In the genomic region with DNA sequence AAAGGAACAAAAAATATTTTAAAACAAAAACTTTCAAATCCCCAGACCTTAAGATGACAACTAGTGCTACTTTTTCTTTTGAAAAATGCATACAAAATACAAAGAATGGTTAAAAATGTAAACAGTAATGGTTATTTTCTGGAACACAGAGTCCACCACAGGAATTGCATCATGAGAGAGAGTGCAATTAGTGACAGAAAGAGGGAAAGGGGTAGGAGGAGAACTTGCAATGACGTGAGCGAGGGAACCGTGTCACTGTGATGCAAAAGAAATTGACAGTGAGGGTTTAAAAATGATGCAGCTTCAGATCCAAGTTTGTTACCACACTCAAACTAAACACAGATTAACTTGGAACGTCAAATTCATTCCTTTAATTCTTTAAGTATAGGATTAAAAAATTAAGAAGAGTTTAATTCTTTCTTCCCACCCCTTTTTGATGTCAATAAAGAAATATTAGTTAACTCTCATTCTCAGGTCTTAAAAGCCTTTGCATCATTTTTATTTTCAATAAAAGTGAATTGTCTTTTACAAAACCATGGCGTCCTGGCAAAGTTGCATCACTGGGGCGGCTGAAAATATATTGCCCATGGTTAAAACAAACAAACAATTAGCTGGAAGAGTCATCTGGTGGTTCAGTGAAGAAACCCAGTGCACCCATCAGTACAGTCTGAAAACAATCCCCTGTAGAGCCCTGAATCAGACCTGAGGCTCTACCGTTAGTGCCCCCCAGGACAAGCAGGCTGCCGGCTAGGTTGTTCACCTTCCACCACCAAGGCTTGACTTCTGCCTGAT, we compare ENCODE assay signal across 22 cellular contexts. TPM values are rescaled to one million over a fixed set of nuclear protein-coding genes. Genes with fewer than 3 reads are reported as not detected.
A peak's percentile ranks its signal among the peaks of the same experiment; 100 is the strongest.
DNase-seq lines count a peak whose midpoint lies in the region; ATAC-seq and TF ChIP-seq lines count a peak whose summit lies in the region.
"Had no signal": no experiment of that assay in that cellular context is flagged by ENCODE, and none has a peak within 500 bp of the region (broad histone marks: within the 10 kb centered on the region; RNA-seq: fewer than 3 reads in every experiment).

No MANE protein-coding gene starts in this region.

- H3K4me1 ChIP-seq in Caco-2: no peaks in the 10 kb centered on the region
- H3K4me1 ChIP-seq in HEK293 (ENCODE audit: control insufficient read depth, insufficient read depth, low read length): 0 out of 2 replicates have a peak, but pooled peaks cover 4% of the 10 kb centered on the region
- peaks cover 8% of the 10 kb centered on the region for H3K4me1 ChIP-seq in mesenchymal stem cell (ENCODE audit: control insufficient read depth, insufficient read depth, low read depth, low read length)
- H3K4me1 ChIP-seq in aorta (ENCODE audit: control insufficient read depth in 1 of 2, insufficient read depth in 2 of 2, low read length in 2 of 2): peaks cover 0 to 2% of the 10 kb centered on the region in 2 donors

- H4K8ac ChIP-seq in mesenchymal stem cell (ENCODE audit: low read length): no peak overlapping the region

- H3K14ac ChIP-seq in mesenchymal stem cell (ENCODE audit: low read length in 2 of 2): peak overlapping the region in 1 of 2 experiments; percentile 35

- no TSS peak for BruUV-seq in Caco-2 (replicated peaks; lab: Mats Ljungman, UMichigan)

- H3K9me3 ChIP-seq in Caco-2 (no peaks in the 10 kb centered on the region), HEK293 (ENCODE audit: control insufficient read depth, insufficient read depth, low read depth, low read length) (no peaks in the 10 kb centered on the region), mesenchymal stem cell (ENCODE audit: control insufficient read depth, low read length) (no peaks in the 10 kb centered on the region), aorta (ENCODE audit: control insufficient read depth, low read length) (no peaks in the 10 kb centered on the region)
- H3K9me3 ChIP-seq: upper lobe of left lung had no signal

- peaks cover 42% of the 10 kb centered on the region for H3K79me1 ChIP-seq in mesenchymal stem cell (replicated peaks; ENCODE audit: low read length, poor library complexity, severe bottlenecking)

- H3K36me3 ChIP-seq in Caco-2 (ENCODE audit: control insufficient read depth, insufficient read depth, low read length) (peaks cover 1% of the 10 kb centered on the region), HEK293 (ENCODE audit: control insufficient read depth in 2 of 2, insufficient read depth in 1 of 2, low read length in 2 of 2) (peaks cover 16 to 83% of the 10 kb centered on the region in 2 experiments), mesenchymal stem cell (ENCODE audit: control insufficient read depth in 1 of 2, insufficient read depth in 2 of 2, low read depth in 1 of 2, low read length in 2 of 2) (peaks cover 33 to 56% of the 10 kb centered on the region in 2 experiments), aorta (ENCODE audit: control insufficient read depth in 1 of 2, insufficient read depth in 2 of 2, low read length in 1 of 2) (no peaks in the 10 kb centered on the region)

- H3K4ac ChIP-seq in mesenchymal stem cell (ENCODE audit: low read depth in 1 of 2, low read length in 2 of 2): peak overlapping the region in 1 of 2 experiments; percentile 67

- no peaks in the 10 kb centered on the region for H3K27me3 Mint-ChIP-seq in Caco-2 (ENCODE audit: insufficient read depth, unreplicated experiment)
- H3K27me3 Mint-ChIP-seq in activated T-helper 17 cell treated with anti-CD3 and anti-CD28 coated beads, Interleukin-2, amount 50 U/mL, for 72 hours: no peaks in the 10 kb centered on the region
- H3K27me3 Mint-ChIP-seq: activated B cell treated with CpG ODN at 0.5 μM for 24 hours, memory B cell had no signal

- H3K18ac ChIP-seq in mesenchymal stem cell (ENCODE audit: low read depth in 1 of 2, low read length in 2 of 2): peak overlapping the region in 1 of 2 experiments; percentile 73

- POLR2A ChIA-PET in Caco-2 (lab: Charles Lee): no interaction called here
- POLR2A ChIA-PET in HEK293 (lab: Yijun Ruan, JAX): no interaction called here

- H3K27ac ChIP-seq in HEK293 (ENCODE audit: extremely low read depth, low read depth, low read length) (no peak overlapping the region), mesenchymal stem cell (ENCODE audit: low read length, poor library complexity, severe bottlenecking) (no peak overlapping the region), aorta (ENCODE audit: low read depth in 1 of 2, low read length in 2 of 2) (no peak overlapping the region)

- no peak overlapping the region for H3K4me2 ChIP-seq in mesenchymal stem cell (ENCODE audit: low read length, poor library complexity, severe bottlenecking)

- H3K4me3 ChIP-seq in Caco-2 (ENCODE audit: low read depth, low read length): no peak overlapping the region
- H3K4me3 ChIP-seq in HEK293 (ENCODE audit: low read depth, low read length): no peak overlapping the region
- no peak overlapping the region for H3K4me3 ChIP-seq in mesenchymal stem cell (ENCODE audit: insufficient read depth in 1 of 2, low read depth in 1 of 2, low read length in 2 of 2)
- no peak overlapping the region for H3K4me3 ChIP-seq in aorta (ENCODE audit: low read length in 2 of 2)
- H3K4me3 ChIP-seq: upper lobe of left lung had no signal

- TF ChIP-seq CTCF in Caco-2 (IDR thresholded peaks at IDR 0.05; ENCODE audit: insufficient read depth in 1 of 2, low read depth in 1 of 2, low read length in 1 of 2, severe bottlenecking in 1 of 2, unreplicated experiment in 1 of 2) (no peak), HEK293 (tag by site-specific recombination; IDR thresholded peaks at IDR 0.05) (no peak)

- no peak overlapping the region for H4K91ac ChIP-seq in mesenchymal stem cell (ENCODE audit: low read length)

- ATAC-seq in activated T-helper 17 cell treated with anti-CD3 and anti-CD28 coated beads, Interleukin-2, amount 50 U/mL, for 72 hours (replicated peaks): no peak
- ATAC-seq in aorta (ENCODE audit: low FRiP score): no peak
- ATAC-seq: left cardiac atrium had no signal

- H3K27me3 ChIP-seq in Caco-2 (replicated peaks; ENCODE audit: control insufficient read depth, insufficient read depth, low read length): no peaks in the 10 kb centered on the region
- H3K27me3 ChIP-seq in mesenchymal stem cell (ENCODE audit: control insufficient read depth in 1 of 2, insufficient read depth in 1 of 2, low read length in 2 of 2): no peaks in the 10 kb centered on the region
- no peaks in the 10 kb centered on the region for H3K27me3 ChIP-seq in aorta (ENCODE audit: control insufficient read depth in 1 of 2, insufficient read depth in 2 of 2, low read length in 1 of 2)
- H3K27me3 ChIP-seq: upper lobe of left lung had no signal

- CTCF ChIA-PET in Caco-2 (lab: Charles Lee) (no interaction called here), HEK293 (lab: Yijun Ruan, JAX) (no interaction called here)

- no peaks in the 10 kb centered on the region for H3K4me1 Mint-ChIP-seq in Caco-2 (ENCODE audit: low read depth, unreplicated experiment)
- no peaks in the 10 kb centered on the region for H3K4me1 Mint-ChIP-seq in activated T-helper 17 cell treated with anti-CD3 and anti-CD28 coated beads, Interleukin-2, amount 50 U/mL, for 72 hours
- H3K4me1 Mint-ChIP-seq: activated B cell treated with CpG ODN at 0.5 μM for 24 hours, memory B cell had no signal

- no peaks in the 10 kb centered on the region for H3K9me3 Mint-ChIP-seq in Caco-2 (ENCODE audit: unreplicated experiment)
- no peaks in the 10 kb centered on the region for H3K9me3 Mint-ChIP-seq in activated T-helper 17 cell treated with anti-CD3 and anti-CD28 coated beads, Interleukin-2, amount 50 U/mL, for 72 hours
- H3K9me3 Mint-ChIP-seq: activated B cell treated with CpG ODN at 0.5 μM for 24 hours, memory B cell had no signal

- peak overlapping the region in 1 of 2 experiments; percentile 42 for H3K23ac ChIP-seq in mesenchymal stem cell (ENCODE audit: low read length in 2 of 2)

- no peak overlapping the region for H2BK15ac ChIP-seq in mesenchymal stem cell (ENCODE audit: low read depth, poor library complexity, severe bottlenecking)

- DNase-seq in Caco-2 (no peak), mesenchymal stem cell (peak; percentile 79), aorta (no peak), activated T-cell treated with anti-CD3 and anti-CD28 coated beads for 4 hours (no peak), middle frontal gyrus (ENCODE audit: extremely low spot score, low spot score) (no peak)
- DNase-seq in activated naive CD4-positive, alpha-beta T cell (lab: John Stamatoyannopoulos, UW): no peak
- DNase-seq: activated B cell treated with CpG ODN at 0.5 μM for 24 hours; activated CD4-positive, alpha-beta T cell treated with anti-CD3 and anti-CD28 coated beads, Interleukin-2, amount 50 U/mL, for 4 hours; activated gamma-delta T cell treated with Interleukin-2 at 50 U/mL for 16 hours; DMS 273 treated with DMSO at 0.1 percent for 48 hours; head of caudate nucleus; left cardiac atrium; NCI-H1105; NCI-H2029 treated with DMSO at 0.1 percent for 48 hours; NCI-H2227 treated with DMSO at 0.1 percent for 48 hours; NCI-H774; Right ventricle myocardium superior; stimulated activated CD4-positive, alpha-beta T cell treated with anti-CD3 and anti-CD28 coated beads, Interleukin-2, amount 100 ng/mL, for 24 hours; upper lobe of left lung had no signal

- no peak overlapping the region for H2AK5ac ChIP-seq in mesenchymal stem cell (ENCODE audit: low read length, severe bottlenecking)

- H3K27ac Mint-ChIP-seq in Caco-2 (ENCODE audit: unreplicated experiment): peak overlapping the region; percentile 42
- H3K27ac Mint-ChIP-seq in activated T-helper 17 cell treated with anti-CD3 and anti-CD28 coated beads, Interleukin-2, amount 50 U/mL, for 72 hours: peak overlapping the region; percentile 58
- H3K27ac Mint-ChIP-seq: activated B cell treated with CpG ODN at 0.5 μM for 24 hours, memory B cell had no signal

- H3K36me3 Mint-ChIP-seq in Caco-2 (ENCODE audit: insufficient read depth, unreplicated experiment): peaks cover 63% of the 10 kb centered on the region
- peaks cover 80% of the 10 kb centered on the region for H3K36me3 Mint-ChIP-seq in activated T-helper 17 cell treated with anti-CD3 and anti-CD28 coated beads, Interleukin-2, amount 50 U/mL, for 72 hours (ENCODE audit: low read depth)

- H2AFZ ChIP-seq in mesenchymal stem cell (ENCODE audit: low read depth, low read length): no peak overlapping the region

- intact Hi-C loops in Caco-2 (cut with micrococcal nuclease; ENCODE audit: unreplicated experiment): no loop called here
- intact Hi-C loops in aorta (cut with DNase I): no loop called here

- WGBS in mesenchymal stem cell: 38% methylated on average over 4 of the region's 8 CpGs
- 80 to 86% methylated on average over 8 of the region's 8 CpGs for WGBS in aorta, 2 donors

- H2BK120ac ChIP-seq in mesenchymal stem cell (ENCODE audit: low read depth, low read length): no peak overlapping the region

- peak overlapping the region in 1 of 2 experiments; percentile 45 for H2BK12ac ChIP-seq in mesenchymal stem cell (ENCODE audit: low read length in 2 of 2)

- no peak overlapping the region for H3K9ac ChIP-seq in mesenchymal stem cell (ENCODE audit: low read length)

- no peak overlapping the region for H3K4me3 Mint-ChIP-seq in Caco-2 (ENCODE audit: unreplicated experiment)
- no peak overlapping the region for H3K4me3 Mint-ChIP-seq in activated T-helper 17 cell treated with anti-CD3 and anti-CD28 coated beads, Interleukin-2, amount 50 U/mL, for 72 hours
- H3K4me3 Mint-ChIP-seq: activated B cell treated with CpG ODN at 0.5 μM for 24 hours, memory B cell had no signal

- no peak overlapping the region for H2BK5ac ChIP-seq in mesenchymal stem cell (ENCODE audit: low read depth, low read length, poor library complexity, severe bottlenecking)

RNA-seq across cellular contexts. Expression of a gene that starts 39.5 kb away (rescaled TPM):
- total RNA-seq in Caco-2 (2022) (236 and 269 TPM in 2 replicates), aorta (100 to 1,000 TPM in 1 of 2 donors, 10 to 100 TPM in 1; 99.0 to 113 TPM)
- total RNA-seq in activated T-helper 17 cell treated with anti-CD3 and anti-CD28 coated beads, Interleukin-2, amount 50 U/mL, for 72 hours: 100 to 1,000 TPM in 1 of 2 donors, 10 to 100 TPM in 1; 84.8 to 173 TPM
- polyA plus RNA-seq in mesenchymal stem cell (2013, experiment 1 of 2): 114 TPM
- polyA plus RNA-seq in mesenchymal stem cell (2013, experiment 2 of 2): 113 TPM
- polyA plus RNA-seq in aorta: 100 to 1,000 TPM in 1 of 2 donors, 10 to 100 TPM in 1; 79.6 to 113 TPM
